ENCODE assay signal across 8 cellular contexts in genomic region chr5:16935271-16936149, GRCh38. TPM values are rescaled to one million over a fixed set of nuclear protein-coding genes. Genes with fewer than 3 reads are reported as not detected.
DNase-seq lines count a peak whose midpoint lies in the region; ATAC-seq and TF ChIP-seq lines count a peak whose summit lies in the region.

No MANE protein-coding gene starts in this region.

- H3K27me3 ChIP-seq in right atrium auricular region: peaks cover 7 to 13% of the 10 kb centered on the region in 2 donors
- peaks cover 0 to 24% (median 0%) of the 10 kb centered on the region in 3 donors for H3K27me3 ChIP-seq in psoas muscle (ENCODE audit: insufficient read depth in 3 of 3, low read length in 2 of 3)

- ATAC-seq in HG02759 (IDR thresholded peaks at IDR 0.05; ENCODE audit: unreplicated experiment) (peak; percentile 53), psoas muscle (peak; percentile 34 to 73 (median 49))

- no peak for TF ChIP-seq CTCF in right atrium auricular region (IDR thresholded peaks at IDR 0.05)
- no peak for TF ChIP-seq CTCF in psoas muscle (IDR thresholded peaks at IDR 0.05)

- H3K4me3 ChIP-seq in right atrium auricular region: peak overlapping the region; percentile 51 to 62
- peak overlapping the region; percentile 88 for H3K4me3 ChIP-seq in psoas muscle

- intact Hi-C loops in psoas muscle (cut with DNase I): loop anchor here (5.0 to 10.0 kb wide), 4 partner anchors 67 to 249 kb away; no protein-coding TSS in a partner anchor

- H3K27ac ChIP-seq in right atrium auricular region: peak overlapping the region; percentile 37 to 66
- peak overlapping the region; percentile 79 for H3K27ac ChIP-seq in psoas muscle

- H3K4me1 ChIP-seq in right atrium auricular region: peaks cover 0 to 7% of the 10 kb centered on the region in 2 donors
- peaks cover 15% of the 10 kb centered on the region for H3K4me1 ChIP-seq in psoas muscle

- 0 to 1% (median 1%) methylated on average over 74 to 83 of the region's 83 CpGs for WGBS in psoas muscle, 3 donors

- DNase-seq in SKM-1 (lab: John Stamatoyannopoulos, UW; ENCODE audit: unreplicated experiment): peak; percentile 13
- DNase-seq in SKM-1 treated with dmso at 0.1 percent for 144 hours (lab: John Stamatoyannopoulos, UW; ENCODE audit: unreplicated experiment): no peak
- peak; percentile 41 for DNase-seq in NCI-H226
- peak; percentile 21 for DNase-seq in activated naive CD4-positive, alpha-beta T cell treated with anti-CD3 and anti-CD28 coated beads, Interleukin-2, amount 50 U/mL, for 16 hours
- peak; percentile 60 for DNase-seq in right atrium auricular region (ENCODE audit: low spot score)
- DNase-seq in psoas muscle: peak; percentile 17 to 59
- DNase-seq in cerebellar nuclear complex (lab: John Stamatoyannopoulos, UW): no peak

- no peaks in the 10 kb centered on the region for H3K9me3 ChIP-seq in right atrium auricular region
- H3K9me3 ChIP-seq in psoas muscle: no peaks in the 10 kb centered on the region

- H3K36me3 ChIP-seq in right atrium auricular region (no peaks in the 10 kb centered on the region), psoas muscle (ENCODE audit: insufficient read depth in 1 of 2, low read depth in 1 of 2) (no peaks in the 10 kb centered on the region)

RNA-seq across cellular contexts. Expression of gene MYO10, which starts 0.6 kb away (rescaled TPM):
- total RNA-seq in right atrium auricular region (1 to 10 TPM; 3.8 to 5.5 TPM), psoas muscle (10 to 100 TPM in 3 of 4 donors, 1 to 10 TPM in 1; 5.8 to 10.2 (median 10.0) TPM)
- 10 to 100 TPM in 1 of 3 donors, 1 to 10 TPM in 2; 1.8 to 10.9 (median 3.1) TPM for polyA plus RNA-seq in psoas muscle

Comparison
In these comparisons a context has a peak if more than half of its experiments do, and no peak if none do; other contexts are left out.
1. DNase-seq: peak in SKM-1 (single experiment), NCI-H226 (single experiment), activated naive CD4-positive, alpha-beta T cell treated with anti-CD3 and anti-CD28 coated beads, Interleukin-2, amount 50 U/mL, for 16 hours (single experiment), right atrium auricular region (single experiment) and psoas muscle (2 of 2); none in SKM-1 treated with dmso at 0.1 percent for 144 hours (single experiment) and cerebellar nuclear complex (0 of 2).